ENCODE assay signal across 8 cellular contexts in the genomic region with DNA sequence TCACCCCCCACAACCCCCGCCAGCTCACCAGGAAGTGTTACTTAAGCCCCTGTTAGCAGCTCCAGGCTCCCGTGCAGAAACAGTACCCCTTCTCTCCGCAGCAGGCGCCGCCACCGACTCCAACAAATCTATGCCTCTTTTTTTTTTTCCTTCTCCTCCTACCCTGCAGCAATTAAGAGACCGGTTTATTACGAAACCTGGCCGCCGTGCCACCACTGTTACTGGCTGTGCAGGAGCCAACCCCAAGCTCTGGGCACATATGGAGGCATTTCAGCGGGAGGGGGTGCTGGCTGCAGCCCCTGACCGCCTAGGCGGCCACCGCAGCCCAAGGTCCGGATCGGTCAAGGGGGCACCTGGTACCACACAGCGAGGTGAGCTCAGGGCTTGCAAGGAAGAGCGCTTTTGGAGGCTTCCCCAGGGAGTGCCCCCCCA. TPM values are rescaled to one million over a fixed set of nuclear protein-coding genes. Genes with fewer than 3 reads are reported as not detected.
A peak's percentile ranks its signal among the peaks of the same experiment; 100 is the strongest.
DNase-seq lines count a peak whose midpoint lies in the region; ATAC-seq, FAIRE-seq and TF ChIP-seq lines count a peak whose summit lies in the region.

No MANE protein-coding gene starts in this region.

- FAIRE-seq in keratinocyte (lab: Jason Lieb, UNC): no peak

- BruUV-seq in mammary epithelial cell (replicated peaks; lab: Mats Ljungman, UMichigan): no TSS peak

- no peaks in the 10 kb centered on the region for H3K9me1 ChIP-seq in keratinocyte (ENCODE audit: control insufficient read depth, extremely low read depth, insufficient read depth, low read length)

- TF ChIP-seq CTCF in AG09319 (IDR thresholded peaks at IDR 0.05; ENCODE audit: low read depth, low read length) (peak; percentile 23), HFFc6 (IDR thresholded peaks at IDR 0.05) (peak; percentile 46), mammary epithelial cell (conservative IDR thresholded peaks at IDR 0.05 in 1 of 2, IDR thresholded peaks at IDR 0.05 in 1 of 2; ENCODE audit: extremely low read depth in 1 of 2, insufficient read depth in 1 of 2, low read depth in 1 of 2, low read length in 2 of 2) (peak; percentile 10 to 45), keratinocyte (optimal IDR thresholded peaks at IDR 0.05 in 1 of 3, IDR thresholded peaks at IDR 0.05 in 1 of 3, conservative IDR thresholded peaks at IDR 0.05 in 1 of 3; ENCODE audit: extremely low read depth in 1 of 3, insufficient read depth in 2 of 3, low read length in 3 of 3) (peak; percentile 13 to 25 (median 20)), spleen (IDR thresholded peaks at IDR 0.05 in 8 of 11, conservative IDR thresholded peaks at IDR 0.05 in 3 of 11) (peak in 9 of 11 experiments; percentile 16 to 57 (median 45))

- H3K4me3 Mint-ChIP-seq in HFFc6: peak overlapping the region; percentile 99

- peak overlapping the region; percentile 92 for H3K27ac Mint-ChIP-seq in HFFc6

- DNase-seq in AG09319 (ENCODE audit: extremely low read depth, low read depth) (no peak), HFFc6 (peak; percentile 60), SKM-1 treated with dmso at 0.1 percent for 144 hours (lab: John Stamatoyannopoulos, UW; ENCODE audit: unreplicated experiment) (peak; percentile 96), mammary epithelial cell (peak; percentile 75), keratinocyte (ENCODE audit: low read depth, low spot score) (no peak), spleen (peak; percentile 86)

- H3K27ac ChIP-seq in mammary epithelial cell (ENCODE audit: insufficient read depth, low read depth, low read length) (peak overlapping the region; percentile 45), keratinocyte (ENCODE audit: control insufficient read depth, insufficient read depth, low read length) (peak overlapping the region; percentile 51), spleen (peak overlapping the region; percentile 61 to 95 (median 92))

- H3K27me3 ChIP-seq in mammary epithelial cell (ENCODE audit: insufficient read depth, low read length): no peaks in the 10 kb centered on the region
- H3K27me3 ChIP-seq in keratinocyte (ENCODE audit: control insufficient read depth, extremely low read depth, insufficient read depth, low read length): no peaks in the 10 kb centered on the region
- H3K27me3 ChIP-seq in spleen (replicated peaks in 1 of 7): no peaks in the 10 kb centered on the region

- H3K9me3 ChIP-seq in mammary epithelial cell (replicated peaks; ENCODE audit: insufficient read depth, low read length) (no peaks in the 10 kb centered on the region), keratinocyte (ENCODE audit: control insufficient read depth, low read depth, low read length) (peaks cover 5% of the 10 kb centered on the region), spleen (peaks cover 0 to 21% (median 16%) of the 10 kb centered on the region in 8 donors)

- 3% methylated on average over 14 of the region's 18 CpGs for WGBS in mammary epithelial cell (ENCODE audit: low coverage, missing lambda C conversion rate)
- 0 to 3% (median 1%) methylated on average over 17 to 18 of the region's 18 CpGs for WGBS in spleen, 5 donors

- ATAC-seq in GM21529 (IDR thresholded peaks at IDR 0.05; ENCODE audit: unreplicated experiment) (no peak), GM18505 (IDR thresholded peaks at IDR 0.05; ENCODE audit: unreplicated experiment) (no peak)

- dilution Hi-C loops in mammary epithelial cell (cut with HindIII; ENCODE audit: low sequenced_read_pairs) (no loop called here), keratinocyte (cut with MboI; ENCODE audit: extremely low pct_ligation_motif_present, low sequenced_read_pairs) (no loop called here)

- H3K27me3 Mint-ChIP-seq in HFFc6 (ENCODE audit: insufficient read depth): peaks cover 23% of the 10 kb centered on the region

- peaks cover 10% of the 10 kb centered on the region for H4K20me1 ChIP-seq in mammary epithelial cell (ENCODE audit: insufficient read depth, low read length)
- peaks cover 6% of the 10 kb centered on the region for H4K20me1 ChIP-seq in keratinocyte (ENCODE audit: control insufficient read depth, extremely low read depth, insufficient read depth, low read length)

- H3K9me3 Mint-ChIP-seq in HFFc6: peaks cover 9% of the 10 kb centered on the region

- H2AFZ ChIP-seq in mammary epithelial cell (ENCODE audit: low read depth, low read length): peak overlapping the region; percentile 13
- no peak overlapping the region for H2AFZ ChIP-seq in keratinocyte (ENCODE audit: control insufficient read depth, low read length)

- H3K79me2 ChIP-seq in mammary epithelial cell (ENCODE audit: insufficient read depth, low read length) (peaks cover 38% of the 10 kb centered on the region), keratinocyte (ENCODE audit: control insufficient read depth, insufficient read depth, low read length) (peaks cover 21% of the 10 kb centered on the region)

- CTCF ChIA-PET in mammary epithelial cell (lab: Charles Lee; ENCODE audit: low non-redundant PET): interaction anchor here (0.5 to 0.9 kb wide), 3 partner anchors 40 to 81 kb away, joined by 3 to 5 read pairs (median 4); no protein-coding TSS in a partner anchor

- peaks cover 23% of the 10 kb centered on the region for H3K36me3 Mint-ChIP-seq in HFFc6 (ENCODE audit: low read depth)

- in situ Hi-C loops in mammary epithelial cell (cut with MboI; ENCODE audit: low sequenced_read_pairs in 2 of 2): loop anchor here (10.0 kb wide), 2 partner anchors 66 to 136 kb away; no protein-coding TSS in a partner anchor

- no peaks in the 10 kb centered on the region for H3K36me3 ChIP-seq in mammary epithelial cell (ENCODE audit: insufficient read depth, low read length)
- H3K36me3 ChIP-seq in keratinocyte (ENCODE audit: control insufficient read depth in 2 of 2, extremely low read depth in 1 of 2, insufficient read depth in 2 of 2, low read length in 2 of 2): peaks cover 5 to 8% of the 10 kb centered on the region in 2 experiments
- H3K36me3 ChIP-seq in spleen: peaks cover 0 to 17% (median 9%) of the 10 kb centered on the region in 6 donors

- H3K4me2 ChIP-seq in mammary epithelial cell (ENCODE audit: insufficient read depth, low read depth, low read length): peak overlapping the region; percentile 99
- peak overlapping the region; percentile 79 for H3K4me2 ChIP-seq in keratinocyte (ENCODE audit: control insufficient read depth, extremely low read depth, insufficient read depth, low read depth, low read length)

- no peaks in the 10 kb centered on the region for H3K4me1 Mint-ChIP-seq in HFFc6 (ENCODE audit: low read depth)

- peak in 2 of 3 donors; percentile 10 to 14 for TF ChIP-seq POLR2A in spleen (IDR thresholded peaks at IDR 0.05)
- TF ChIP-seq POLR2A in GM18505 (IDR thresholded peaks at IDR 0.05; ENCODE audit: borderline replicate concordance, extremely low read depth, insufficient read depth, insufficient read length): no peak

- peaks cover 23% of the 10 kb centered on the region for H3K4me1 ChIP-seq in mammary epithelial cell (ENCODE audit: insufficient read depth, low read length)
- H3K4me1 ChIP-seq in keratinocyte (ENCODE audit: control insufficient read depth, extremely low read depth, insufficient read depth, low read length): peaks cover 5% of the 10 kb centered on the region
- peaks cover 13 to 56% (median 48%) of the 10 kb centered on the region in 6 donors for H3K4me1 ChIP-seq in spleen

- H3K4me3 ChIP-seq in mammary epithelial cell (replicated peaks in 1 of 3; ENCODE audit: insufficient read depth in 1 of 3, low read depth in 2 of 3, low read length in 3 of 3) (peak overlapping the region; percentile 84 to 98 (median 94)), keratinocyte (ENCODE audit: control insufficient read depth in 2 of 3, extremely low read depth in 1 of 3, insufficient read depth in 2 of 3, low read depth in 1 of 3, low read length in 3 of 3) (peak overlapping the region; percentile 84 to 99 (median 89)), spleen (peak overlapping the region; percentile 68 to 99 (median 98))

- H3K9ac ChIP-seq in mammary epithelial cell (ENCODE audit: insufficient read depth, low read length): peak overlapping the region; percentile 54
- H3K9ac ChIP-seq in keratinocyte (ENCODE audit: control insufficient read depth, extremely low read depth, insufficient read depth, low read length): peak overlapping the region; percentile 65

- intact Hi-C loops in mammary epithelial cell (cut with micrococcal nuclease): loop anchor here (5.0 kb wide), 1 partner anchor 241 kb away; a partner anchor contains a TSS
- intact Hi-C loops in spleen (cut with DNase I; ENCODE audit: low total_unique reads): no loop called here

RNA-seq across cellular contexts. Expression of a gene that starts 2.4 kb away (rescaled TPM):
- 10 to 100 TPM; 35.5 to 55.7 (median 39.1) TPM for total RNA-seq in HFFc6 (2021; fragmentation: NEBNext Ultra II Directional; extraction: Animal tissue kit (Norgen Biotek cat#: 25700))
- 10 to 100 TPM; 18.0 to 83.9 TPM for total RNA-seq in mammary epithelial cell
- 28.3 TPM for polyA plus RNA-seq in mammary epithelial cell
- polyA minus RNA-seq in mammary epithelial cell: 38.9 TPM
- 20.6 to 32.4 TPM (median 26.8 TPM) in 3 replicates for polyA plus RNA-seq in keratinocyte
- 149 TPM for polyA plus RNA-seq in keratinocyte (2011; ENCODE audit: low read depth)
- polyA plus RNA-seq in keratinocyte (2011; cell fraction: cytosol; rRNA removed): 9.5 and 12.5 TPM in 2 replicates
- polyA plus RNA-seq in keratinocyte (2011; cell fraction: nucleus; rRNA removed): 34.9 and 41.2 TPM in 2 replicates
- 21.0 and 188 TPM in 2 replicates for polyA plus RNA-seq in keratinocyte (2012; ENCODE audit: low replicate concordance)
- 9.5 to 21.8 TPM (median 13.7 TPM) in 3 replicates for polyA minus RNA-seq in keratinocyte
- polyA minus RNA-seq in keratinocyte (2011; cell fraction: cytosol; rRNA and poly(A)+ RNA removed): 40.5 TPM
- 16.2 and 25.8 TPM in 2 replicates for polyA minus RNA-seq in keratinocyte (2011; cell fraction: nucleus; rRNA and poly(A)+ RNA removed)
- 100 to 1,000 TPM in 1 of 7 donors, 10 to 100 TPM in 6; 57.4 to 114 (median 77.4) TPM for total RNA-seq in spleen
- 10 to 100 TPM; 40.6 to 76.9 (median 43.3) TPM for polyA plus RNA-seq in spleen

RNA-seq across cellular contexts. Expression of a gene that starts 21.6 kb away (rescaled TPM):
- 100 to 1,000 TPM in 5 of 6 experiments, 10 to 100 TPM in 1; 77.6 to 131 (median 121) TPM for total RNA-seq in HFFc6 (2021; fragmentation: NEBNext Ultra II Directional; extraction: Animal tissue kit (Norgen Biotek cat#: 25700))
- total RNA-seq in mammary epithelial cell: 100 to 1,000 TPM in 1 of 2 donors, 10 to 100 TPM in 1; 42.0 to 108 TPM
- polyA plus RNA-seq in mammary epithelial cell: 78.9 TPM
- polyA minus RNA-seq in mammary epithelial cell: 98.4 TPM
- polyA plus RNA-seq in keratinocyte: 55.7 to 84.8 TPM (median 80.1 TPM) in 3 replicates
- 8.0 TPM for polyA plus RNA-seq in keratinocyte (2011; ENCODE audit: low read depth)
- 37.6 and 49.0 TPM in 2 replicates for polyA plus RNA-seq in keratinocyte (2011; cell fraction: cytosol; rRNA removed)
- 59.8 and 68.0 TPM in 2 replicates for polyA plus RNA-seq in keratinocyte (2011; cell fraction: nucleus; rRNA removed)
- polyA plus RNA-seq in keratinocyte (2012; ENCODE audit: low replicate concordance): 12.4 and 76.0 TPM in 2 replicates
- 46.8 to 87.1 TPM (median 57.1 TPM) in 3 replicates for polyA minus RNA-seq in keratinocyte
- polyA minus RNA-seq in keratinocyte (2011; cell fraction: cytosol; rRNA and poly(A)+ RNA removed): 90.9 TPM
- polyA minus RNA-seq in keratinocyte (2011; cell fraction: nucleus; rRNA and poly(A)+ RNA removed): 21.3 and 24.7 TPM in 2 replicates
- total RNA-seq in spleen: 10 to 100 TPM; 15.5 to 26.0 (median 21.6) TPM
- polyA plus RNA-seq in spleen: 10 to 100 TPM in 1 of 3 donors, 1 to 10 TPM in 2; 4.9 to 21.7 (median 8.9) TPM

RNA-seq across cellular contexts. Expression of a gene that starts 51.0 kb away (rescaled TPM):
- 100 to 1,000 TPM in 3 of 6 experiments, 10 to 100 TPM in 3; 87.2 to 124 (median 98.8) TPM for total RNA-seq in HFFc6 (2021; fragmentation: NEBNext Ultra II Directional; extraction: Animal tissue kit (Norgen Biotek cat#: 25700))
- total RNA-seq in mammary epithelial cell (100 to 1,000 TPM in 1 of 2 donors, 10 to 100 TPM in 1; 20.8 to 133 TPM), spleen (10 to 100 TPM; 21.1 to 59.3 (median 44.2) TPM)
- polyA plus RNA-seq in mammary epithelial cell (62.2 TPM), keratinocyte (38.8 to 64.3 TPM (median 45.0 TPM) in 3 replicates), spleen (10 to 100 TPM; 39.5 to 87.5 (median 84.1) TPM)
- polyA minus RNA-seq in mammary epithelial cell (3.3 TPM), keratinocyte (9.1 to 11.1 TPM (median 10.2 TPM) in 3 replicates)
- 42.2 TPM for polyA plus RNA-seq in keratinocyte (2011; ENCODE audit: low read depth)
- 17.1 and 68.7 TPM in 2 replicates for polyA plus RNA-seq in keratinocyte (2011; cell fraction: cytosol; rRNA removed)
- 16.8 and 22.4 TPM in 2 replicates for polyA plus RNA-seq in keratinocyte (2011; cell fraction: nucleus; rRNA removed)
- polyA plus RNA-seq in keratinocyte (2012; ENCODE audit: low replicate concordance): 38.7 and 116 TPM in 2 replicates
- polyA minus RNA-seq in keratinocyte (2011; cell fraction: cytosol; rRNA and poly(A)+ RNA removed): 73.9 TPM
- polyA minus RNA-seq in keratinocyte (2011; cell fraction: nucleus; rRNA and poly(A)+ RNA removed): 12.3 and 15.5 TPM in 2 replicates

Comparison
In these comparisons a context has a peak if more than half of its experiments do, and no peak if none do; other contexts are left out.
1. DNase-seq: peak in HFFc6 (single experiment), SKM-1 treated with dmso at 0.1 percent for 144 hours (single experiment), mammary epithelial cell (single experiment) and spleen (single experiment); none in AG09319 (single experiment) and keratinocyte (single experiment).
2. Peak in every context shown above with its lines, with median percentiles within 50 percentile points of each other: CTCF ChIP-seq, H3K27ac ChIP-seq and H3K4me3 ChIP-seq.